In genomic region chr2:85996591-85996990, GRCh38 we compare ENCODE assay signal across 1 cellular context.
A peak's percentile ranks its signal among the peaks of the same experiment; 100 is the strongest.
TF ChIP-seq lines count a peak whose summit lies in the region.

No MANE protein-coding gene starts in this region.

TF ChIP-seq in K562, 482 proteins besides CTCF, POLR2A, EP300 and RAD21 (continued from another document and continues in another):
- no peak for TF ChIP-seq NR0B1 (IDR thresholded peaks at IDR 0.05; ENCODE audit: partially characterized antibody)
- TF ChIP-seq CBX1 (IDR thresholded peaks at IDR 0.05; ENCODE audit: low read depth): no peak
- 0 out of 2 replicates have a peak, but pooled peaks have one; percentile 45 for TF ChIP-seq PKNOX1 (IDR thresholded peaks at IDR 0.05)
- TF ChIP-seq HCFC1 (IDR thresholded peaks at IDR 0.05; ENCODE audit: low read depth, low read length): no peak
- no peak for TF ChIP-seq GMEB1 (CRISPR knock-in tag; IDR thresholded peaks at IDR 0.05)
- TF ChIP-seq PHB (CRISPR knock-in tag; IDR thresholded peaks at IDR 0.05): no peak
- TF ChIP-seq SAP30 (IDR thresholded peaks at IDR 0.05; ENCODE audit: borderline replicate concordance, insufficient read depth, low read depth, low read length, poor library complexity, severe bottlenecking): peak; percentile 31
- no peak for TF ChIP-seq E4F1 (CRISPR knock-in tag; IDR thresholded peaks at IDR 0.05; ENCODE audit: borderline replicate concordance)
- no peak for TF ChIP-seq SRF (CRISPR knock-in tag; IDR thresholded peaks at IDR 0.05)
- TF ChIP-seq HNRNPUL1 (IDR thresholded peaks at IDR 0.05; ENCODE audit: low read length): no peak
- peak; percentile 49 for TF ChIP-seq ZFX (CRISPR knock-in tag; IDR thresholded peaks at IDR 0.05)
- peak; percentile 86 for TF ChIP-seq SMARCA4 (IDR thresholded peaks at IDR 0.05)
- TF ChIP-seq KDM1A (IDR thresholded peaks at IDR 0.05): peak; percentile 46 to 48; a peak in 2 of 4 replicates
- no peak for TF ChIP-seq HEY1 (CRISPR knock-in tag; IDR thresholded peaks at IDR 0.05; ENCODE audit: borderline replicate concordance)
- no peak for TF ChIP-seq HBP1 (CRISPR knock-in tag; IDR thresholded peaks at IDR 0.05)
- no peak for TF ChIP-seq PHF20 (IDR thresholded peaks at IDR 0.05; ENCODE audit: partially characterized antibody)
- TF ChIP-seq MIER1 (IDR thresholded peaks at IDR 0.05; ENCODE audit: low read depth): no peak
- no peak for TF ChIP-seq CC2D1A (IDR thresholded peaks at IDR 0.05)
- no peak for TF ChIP-seq ZNF785 (CRISPR knock-in tag; IDR thresholded peaks at IDR 0.05)
- peak; percentile 7; the same call in 1 of the 2 replicates for TF ChIP-seq SPI1 (IDR thresholded peaks at IDR 0.05; ENCODE audit: borderline replicate concordance, low read depth, low read length)
- TF ChIP-seq MBD1 (CRISPR knock-in tag; IDR thresholded peaks at IDR 0.05): no peak
- no peak for TF ChIP-seq MLLT1 (IDR thresholded peaks at IDR 0.05)
- TF ChIP-seq ZNF253 (CRISPR knock-in tag; conservative IDR thresholded peaks at IDR 0.05): no peak
- peak; percentile 92 for TF ChIP-seq ARID1B (IDR thresholded peaks at IDR 0.05)
- TF ChIP-seq CREB1 (IDR thresholded peaks at IDR 0.05): no peak
- TF ChIP-seq CREB1 (CRISPR knock-in tag; IDR thresholded peaks at IDR 0.05): no peak
- peak; percentile 57; the same call in 1 of the 2 replicates for TF ChIP-seq MEF2A (IDR thresholded peaks at IDR 0.05; ENCODE audit: control insufficient read depth, low read depth, low read length)
- TF ChIP-seq MTA1 (IDR thresholded peaks at IDR 0.05; ENCODE audit: borderline replicate concordance): no peak
- TF ChIP-seq HMG20B (CRISPR knock-in tag; IDR thresholded peaks at IDR 0.05): no peak
- TF ChIP-seq ZNF436 (CRISPR knock-in tag; IDR thresholded peaks at IDR 0.05): no peak
- no peak for TF ChIP-seq ELF1 (tag; IDR thresholded peaks at IDR 0.05)
- no peak for TF ChIP-seq ZBTB12 (CRISPR knock-in tag; IDR thresholded peaks at IDR 0.05)
- peak; percentile 96 for TF ChIP-seq ZBTB7A (IDR thresholded peaks at IDR 0.05; ENCODE audit: borderline replicate concordance, control insufficient read depth, low read depth, low read length)
- TF ChIP-seq EGR1 (conservative IDR thresholded peaks at IDR 0.05): peak; percentile 58
- TF ChIP-seq ZBTB34 (CRISPR knock-in tag; IDR thresholded peaks at IDR 0.05): no peak
- no peak for TF ChIP-seq PATZ1 (CRISPR knock-in tag; IDR thresholded peaks at IDR 0.05; ENCODE audit: borderline replicate concordance)
- TF ChIP-seq ZNF408 (CRISPR knock-in tag; IDR thresholded peaks at IDR 0.05; ENCODE audit: low read depth): no peak
- TF ChIP-seq CBFA2T2 (conservative IDR thresholded peaks at IDR 0.05): peak; percentile 76
- peak; percentile 53; the same call in 1 of the 2 replicates for TF ChIP-seq STAT5A (IDR thresholded peaks at IDR 0.05; ENCODE audit: borderline replicate concordance, low read length)
- peak; percentile 87 for TF ChIP-seq TCF3 (CRISPR knock-in tag; IDR thresholded peaks at IDR 0.05)
- TF ChIP-seq NUFIP1 (IDR thresholded peaks at IDR 0.05; ENCODE audit: partially characterized antibody): no peak
- TF ChIP-seq RBM39 (optimal IDR thresholded peaks at IDR 0.05; ENCODE audit: low read depth, low read length): no peak
- TF ChIP-seq MXI1 (IDR thresholded peaks at IDR 0.05; ENCODE audit: low read depth, low read length): 0 out of 2 replicates have a peak, but pooled peaks have one; percentile 51
- no peak for TF ChIP-seq HNRNPLL (IDR thresholded peaks at IDR 0.05; ENCODE audit: low read depth, low read length, poor library complexity, severe bottlenecking)
- TF ChIP-seq SOX6 (IDR thresholded peaks at IDR 0.05): peak; percentile 84
- TF ChIP-seq HDAC3 (IDR thresholded peaks at IDR 0.05; ENCODE audit: borderline replicate concordance, partially characterized antibody): no peak
- TF ChIP-seq HMGN3 (IDR thresholded peaks at IDR 0.05; ENCODE audit: borderline replicate concordance, extremely low read depth, insufficient read length, low read depth, low read length): no peak
- TF ChIP-seq MCM5 (IDR thresholded peaks at IDR 0.05; ENCODE audit: low read depth): no peak
- TF ChIP-seq ZNF197 (CRISPR knock-in tag; IDR thresholded peaks at IDR 0.05; ENCODE audit: low read depth): no peak
- TF ChIP-seq ZNF57 (CRISPR knock-in tag; IDR thresholded peaks at IDR 0.05): no peak
- no peak for TF ChIP-seq ARNT (IDR thresholded peaks at IDR 0.05)
